In genomic region chr1:47774986-47775834, GRCh38 we compare ENCODE assay signal across 20 cellular contexts.
A peak's percentile ranks its signal among the peaks of the same experiment; 100 is the strongest.
DNase-seq lines count a peak whose midpoint lies in the region; ATAC-seq, FAIRE-seq and TF ChIP-seq lines count a peak whose summit lies in the region.
"Had no signal": no experiment of that assay in that cellular context is flagged by ENCODE, and none has a peak within 500 bp of the region (broad histone marks: within the 10 kb centered on the region; RNA-seq: fewer than 3 reads in every experiment).

No MANE protein-coding gene starts in this region.

- no peaks in the 10 kb centered on the region; a peak in 1 of 7 replicates for H3K36me3 Mint-ChIP-seq in H9 (ENCODE audit: insufficient read depth in 1 of 3, low read depth in 3 of 3)
- H3K36me3 Mint-ChIP-seq in neural progenitor cell: peaks cover 5% of the 10 kb centered on the region

- H3K27me3 ChIP-seq in H9 (ENCODE audit: insufficient read depth, low read length) (no peaks in the 10 kb centered on the region), NT2/D1 (ENCODE audit: insufficient read depth, insufficient read length) (no peaks in the 10 kb centered on the region), HepG2 (ENCODE audit: control insufficient read depth in 1 of 2, insufficient read depth in 2 of 2, low read length in 2 of 2) (peaks cover 7 to 55% of the 10 kb centered on the region in 2 experiments; a peak in 3 of 5 replicates), neural progenitor cell (no peaks in the 10 kb centered on the region), PC-9 (ENCODE audit: insufficient read depth, low read depth) (peaks cover 25% of the 10 kb centered on the region; the same call in 1 of the 2 replicates)

- H2BK5ac ChIP-seq in H9 (ENCODE audit: insufficient read length, low read length): no peak overlapping the region

- no peak overlapping the region for H3K9ac ChIP-seq in H9 (ENCODE audit: extremely low read depth, insufficient read length, low read length)
- H3K9ac ChIP-seq in NT2/D1 (ENCODE audit: insufficient read length, low read depth): peak overlapping the region; percentile 21
- no peak overlapping the region for H3K9ac ChIP-seq in HepG2 (ENCODE audit: insufficient read depth, low read depth, low read length)
- no peak overlapping the region for H3K9ac ChIP-seq in neural progenitor cell

- H3K27me3 Mint-ChIP-seq in H9 (ENCODE audit: low read depth) (no peaks in the 10 kb centered on the region; the same call in none of the 2 replicates), neural progenitor cell (ENCODE audit: insufficient read depth, low read depth) (no peaks in the 10 kb centered on the region)
- H3K27me3 Mint-ChIP-seq: B cell; CD4-positive, alpha-beta T cell had no signal

- no peak overlapping the region for H3K56ac ChIP-seq in H9 (ENCODE audit: insufficient read length, low read depth, low read length)

- H3K4me3 Mint-ChIP-seq in H9: no peak overlapping the region
- peak overlapping the region; percentile 9 for H3K4me3 Mint-ChIP-seq in neural progenitor cell
- H3K4me3 Mint-ChIP-seq: B cell; CD4-positive, alpha-beta T cell had no signal

- H3K36me3 ChIP-seq in NT2/D1 (ENCODE audit: insufficient read depth, insufficient read length, low read length) (peaks cover 4% of the 10 kb centered on the region), HepG2 (replicated peaks in 1 of 2; ENCODE audit: control insufficient read depth in 1 of 2, insufficient read depth in 2 of 2, low read length in 2 of 2) (no peaks in the 10 kb centered on the region), neural progenitor cell (no peaks in the 10 kb centered on the region), PC-9 (ENCODE audit: low read depth) (no peaks in the 10 kb centered on the region)
- H3K36me3 ChIP-seq: HAP-1 had no signal

- H3K18ac ChIP-seq in H9 (ENCODE audit: insufficient read length, low read depth, low read length): no peak overlapping the region

- intact Hi-C loops in HepG2 (cut with micrococcal nuclease; ENCODE audit: unreplicated experiment) (no loop called here), PC-9 (cut with micrococcal nuclease; ENCODE audit: unreplicated experiment) (no loop called here)

- no peak overlapping the region for H3T11ph ChIP-seq in H9 (ENCODE audit: low read length)

- no peak overlapping the region for H3K4me2 ChIP-seq in H9 (ENCODE audit: insufficient read depth, insufficient read length, low read length)
- no peak overlapping the region for H3K4me2 ChIP-seq in HepG2 (ENCODE audit: low read depth, low read length)
- no peak overlapping the region for H3K4me2 ChIP-seq in neural progenitor cell
- no peak overlapping the region for H3K4me2 ChIP-seq in PC-9

- H2BK12ac ChIP-seq in H9 (ENCODE audit: insufficient read length, low read depth, low read length): no peak overlapping the region

- H3K14ac ChIP-seq in H9 (ENCODE audit: insufficient read depth, low read length): no peak overlapping the region

- POLR2A ChIA-PET in HepG2 (lab: Yijun Ruan, JAX) (no interaction called here), PC-9 (lab: Charles Lee; ENCODE audit: unreplicated experiment) (no interaction called here)

- no peak for FAIRE-seq in HepG2 (lab: Jason Lieb, UNC)
- FAIRE-seq: A204.1, G401.6, GM12892, HTR-8/SVneo had no signal

- no peak for TF ChIP-seq EP300 in HepG2 (IDR thresholded peaks at IDR 0.05; ENCODE audit: low read depth in 2 of 2, low read length in 2 of 2)
- no peak for TF ChIP-seq EP300 in HepG2 (CRISPR knock-in tag; IDR thresholded peaks at IDR 0.05; ENCODE audit: borderline replicate concordance)

- no peaks in the 10 kb centered on the region for H3K23me2 ChIP-seq in H9 (ENCODE audit: insufficient read length, low read depth, low read length, poor library complexity, severe bottlenecking)

- H2AFZ ChIP-seq in H9 (ENCODE audit: low read length) (no peak overlapping the region), HepG2 (ENCODE audit: low read length) (no peak overlapping the region), neural progenitor cell (replicated peaks) (no peak overlapping the region), PC-9 (no peak overlapping the region)

- H3K9me3 Mint-ChIP-seq in H9 (no peaks in the 10 kb centered on the region), neural progenitor cell (no peaks in the 10 kb centered on the region)
- H3K9me3 Mint-ChIP-seq: CD4-positive, alpha-beta T cell had no signal

- H3F3A ChIP-seq in neural progenitor cell (ENCODE audit: low read depth) (peaks cover 9% of the 10 kb centered on the region), PC-9 (ENCODE audit: insufficient read depth, low read depth) (no peaks in the 10 kb centered on the region)

- in situ Hi-C loops in HepG2 (cut with HindIII; ENCODE audit: extremely low pct_ligation_motif_present, low pct_unique_long_range_greater_than_20kb): no loop called here

- no peak for DNase-seq in H9
- DNase-seq in NT2/D1 (ENCODE audit: low read depth, low spot score): no peak
- DNase-seq in HepG2 (ENCODE audit: low spot score): no peak
- DNase-seq in neural progenitor cell (ENCODE audit: low spot score): no peak
- no peak for DNase-seq in PC-9
- DNase-seq in HuH-7 (ENCODE audit: low spot score): no peak
- DNase-seq: C1 segment of cervical spinal cord; Calu3; CD4-positive, alpha-beta T cell; DMS 273 treated with DMSO at 0.1 percent for 48 hours; DMS79 treated with DMSO at 0.1 percent for 48 hours; EL; GOT3 had no signal

- no peak overlapping the region for H3K4ac ChIP-seq in H9 (ENCODE audit: low read depth, low read length)

- H3K4me1 Mint-ChIP-seq in H9: peaks cover 20 to 30% of the 10 kb centered on the region in 2 experiments
- peaks cover 11% of the 10 kb centered on the region for H3K4me1 Mint-ChIP-seq in neural progenitor cell
- H3K4me1 Mint-ChIP-seq: B cell had no signal

- CTCF ChIA-PET in HepG2 (lab: Yijun Ruan, JAX; ENCODE audit: low intra/inter-chr PET ratio, low total read pairs) (no interaction called here), PC-9 (lab: Charles Lee) (no interaction called here)

- H3K27ac ChIP-seq in H9 (ENCODE audit: insufficient read length, low read depth, low read length) (no peak overlapping the region), HepG2 (ENCODE audit: extremely low read length, insufficient read depth, low read length) (no peak overlapping the region), neural progenitor cell (no peak overlapping the region), PC-9 (no peak overlapping the region)

- H3K23ac ChIP-seq in H9 (ENCODE audit: insufficient read length, low read depth, low read length): no peak overlapping the region

- H2BK20ac ChIP-seq in H9 (ENCODE audit: low read depth, low read length, poor library complexity, severe bottlenecking): no peak overlapping the region

- no peak for TF ChIP-seq RAD21 in HepG2 (CRISPR knock-in tag; IDR thresholded peaks at IDR 0.05)

- no peak overlapping the region for H2BK15ac ChIP-seq in H9 (ENCODE audit: low read depth, low read length)

- H3K4me3 ChIP-seq in NT2/D1 (ENCODE audit: insufficient read length, low read depth) (no peak overlapping the region), HepG2 (replicated peaks in 1 of 3; ENCODE audit: insufficient read depth in 1 of 3, low read depth in 2 of 3, low read length in 3 of 3) (no peak overlapping the region; a peak in 1 of 6 replicates), neural progenitor cell (no peak overlapping the region), PC-9 (no peak overlapping the region)
- H3K4me3 ChIP-seq: HAP-1 had no signal

- H2AK5ac ChIP-seq in H9 (ENCODE audit: insufficient read length, low read length): no peak overlapping the region

- no peaks in the 10 kb centered on the region for H4K20me1 ChIP-seq in H9 (ENCODE audit: control insufficient read depth, insufficient read depth, insufficient read length)
- no peaks in the 10 kb centered on the region for H4K20me1 ChIP-seq in HepG2 (ENCODE audit: insufficient read depth, low read length)
- no peaks in the 10 kb centered on the region for H4K20me1 ChIP-seq in neural progenitor cell (ENCODE audit: low read depth)
- H4K20me1 ChIP-seq in PC-9 (ENCODE audit: insufficient read depth): no peaks in the 10 kb centered on the region

- TF ChIP-seq CTCF in H9 (conservative IDR thresholded peaks at IDR 0.05) (no peak), HepG2 (CRISPR knock-in tag; IDR thresholded peaks at IDR 0.05) (no peak), neural progenitor cell (IDR thresholded peaks at IDR 0.05) (no peak), PC-9 (conservative IDR thresholded peaks at IDR 0.05) (no peak)

- no peak overlapping the region for H4K5ac ChIP-seq in H9 (ENCODE audit: insufficient read length, low read depth, low read length)

- BruUV-seq in HepG2 (replicated peaks; lab: Mats Ljungman, UMichigan) (no TSS peak), PC-9 (replicated peaks; lab: Mats Ljungman, UMichigan) (no TSS peak)

- no peaks in the 10 kb centered on the region for H3K9me3 ChIP-seq in H9 (ENCODE audit: control insufficient read depth, low read depth, low read length)
- H3K9me3 ChIP-seq in NT2/D1 (ENCODE audit: insufficient read depth, low read length): no peaks in the 10 kb centered on the region
- H3K9me3 ChIP-seq in HepG2 (ENCODE audit: low read length): no peaks in the 10 kb centered on the region
- H3K9me3 ChIP-seq in neural progenitor cell (ENCODE audit: low read depth): no peaks in the 10 kb centered on the region
- H3K9me3 ChIP-seq in PC-9 (ENCODE audit: insufficient read depth, low read depth): no peaks in the 10 kb centered on the region
- H3K9me3 ChIP-seq: HAP-1 had no signal

- H3K9me2 ChIP-seq in PC-9 (ENCODE audit: insufficient read depth): no peaks in the 10 kb centered on the region

- H3K79me2 ChIP-seq in H9 (ENCODE audit: insufficient read depth, low read length) (no peaks in the 10 kb centered on the region), HepG2 (ENCODE audit: insufficient read depth, low read length) (no peaks in the 10 kb centered on the region), neural progenitor cell (ENCODE audit: low read depth) (no peaks in the 10 kb centered on the region), PC-9 (ENCODE audit: low read depth) (no peaks in the 10 kb centered on the region)

- H2BK120ac ChIP-seq in H9 (ENCODE audit: low read depth, low read length, poor library complexity, severe bottlenecking): no peak overlapping the region

- H3K27ac Mint-ChIP-seq in H9: peak overlapping the region in 2 of 3 experiments; percentile 42 to 69; a peak in 4 of 7 replicates
- no peak overlapping the region for H3K27ac Mint-ChIP-seq in neural progenitor cell
- H3K27ac Mint-ChIP-seq: B cell; CD4-positive, alpha-beta T cell had no signal

- ATAC-seq in HepG2 (peak; percentile 35; the same call in 2 of the 3 replicates), HG02884 (IDR thresholded peaks at IDR 0.05; ENCODE audit: unreplicated experiment) (no peak)

- H4K91ac ChIP-seq in H9 (ENCODE audit: insufficient read length, low read depth, low read length): no peak overlapping the region

- H3K4me1 ChIP-seq in H9 (ENCODE audit: insufficient read depth, low read length): peaks cover 4% of the 10 kb centered on the region; the same call in 1 of the 2 replicates
- peaks cover 26% of the 10 kb centered on the region for H3K4me1 ChIP-seq in NT2/D1 (ENCODE audit: insufficient read depth, insufficient read length)
- peaks cover 34% of the 10 kb centered on the region for H3K4me1 ChIP-seq in HepG2 (ENCODE audit: insufficient read depth, low read length)
- peaks cover 20% of the 10 kb centered on the region for H3K4me1 ChIP-seq in neural progenitor cell
- H3K4me1 ChIP-seq in PC-9 (replicated peaks; ENCODE audit: insufficient read depth): no peaks in the 10 kb centered on the region
- H3K4me1 ChIP-seq: HAP-1 had no signal

- WGBS in H9 (ENCODE audit: extremely low coverage, insufficient read length, low lambda C conversion rate): no CpG with 5 or more reads among the region's 24 CpGs
- WGBS in HepG2 (ENCODE audit: low lambda C conversion rate): 38% methylated on average over 16 of the region's 24 CpGs

- no peaks in the 10 kb centered on the region for H3K79me1 ChIP-seq in H9 (ENCODE audit: insufficient read depth, low read depth, low read length, poor library complexity, severe bottlenecking)

- no peak for TF ChIP-seq POLR2A in HepG2 (IDR thresholded peaks at IDR 0.05; ENCODE audit: insufficient read depth in 1 of 2, low read depth in 2 of 2, low read length in 2 of 2)

- H4K8ac ChIP-seq in H9 (replicated peaks; ENCODE audit: insufficient read length, low read depth, low read length): no peak overlapping the region
